ENCODE assay signal across 8 cellular contexts in genomic region chr18:5197032-5197434, GRCh38. TPM values are rescaled to one million over a fixed set of nuclear protein-coding genes. Genes with fewer than 3 reads are reported as not detected.
DNase-seq lines count a peak whose midpoint lies in the region; ATAC-seq and TF ChIP-seq lines count a peak whose summit lies in the region.

A gene with protein sequence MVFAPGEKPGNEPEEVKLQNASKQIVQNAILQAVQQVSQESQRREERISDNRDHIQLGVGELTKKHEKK (minus strand): TSS chr18:5197257. CDS start chr18:5197053, 204 bp downstream.

- intact Hi-C loops in lower lobe of right lung (cut with DNase I) = no loop called here

- no peaks in the 10 kb centered on the region for H3K4me1 ChIP-seq in lower lobe of right lung

- H3K4me3 ChIP-seq in lower lobe of right lung = no peak within 1 kb of the TSS

- DNase-seq in NCI-H69 (lab: John Stamatoyannopoulos, UW) (peak; percentile 90), ecto neural progenitor cell (ENCODE audit: low spot score) (peak; percentile 88), lower lobe of right lung (no peak), GM19240 (ENCODE audit: insufficient read length, low spot score) (no peak)

- no peaks in the 10 kb centered on the region for H3K9me3 ChIP-seq in lower lobe of right lung

- ATAC-seq in GM19395 (IDR thresholded peaks at IDR 0.05; ENCODE audit: unreplicated experiment) (peak; percentile 71), lower lobe of right lung (peak; percentile 86 to 89), HG02798 (IDR thresholded peaks at IDR 0.05; ENCODE audit: poor library complexity, unreplicated experiment) (no peak), GM21367 (IDR thresholded peaks at IDR 0.05; ENCODE audit: unreplicated experiment) (no peak), HG02623 (IDR thresholded peaks at IDR 0.05; ENCODE audit: unreplicated experiment) (no peak)

- H3K27ac ChIP-seq in lower lobe of right lung = no peak within 1 kb of the TSS

- H3K36me3 ChIP-seq in lower lobe of right lung = no peaks in the 10 kb centered on the region

- peaks cover 62% of the 10 kb centered on the region for H3K27me3 ChIP-seq in lower lobe of right lung (ENCODE audit: low read depth)

- TF ChIP-seq CTCF in lower lobe of right lung (IDR thresholded peaks at IDR 0.05) = no peak

RNA-seq across cellular contexts. Expression of the gene that starts here (rescaled TPM):
- not detected for total RNA-seq in lower lobe of right lung

Comparison
In these comparisons a context has a peak if more than half of its experiments do, and no peak if none do; other contexts are left out.
1. Peak in ATAC-seq in lower lobe of right lung; RNA of the gene not detected or under 1 TPM.
2. DNase-seq: peak in NCI-H69 (single experiment) and ecto neural progenitor cell (single experiment); none in lower lobe of right lung (single experiment) and GM19240 (single experiment).